In the genomic region with DNA sequence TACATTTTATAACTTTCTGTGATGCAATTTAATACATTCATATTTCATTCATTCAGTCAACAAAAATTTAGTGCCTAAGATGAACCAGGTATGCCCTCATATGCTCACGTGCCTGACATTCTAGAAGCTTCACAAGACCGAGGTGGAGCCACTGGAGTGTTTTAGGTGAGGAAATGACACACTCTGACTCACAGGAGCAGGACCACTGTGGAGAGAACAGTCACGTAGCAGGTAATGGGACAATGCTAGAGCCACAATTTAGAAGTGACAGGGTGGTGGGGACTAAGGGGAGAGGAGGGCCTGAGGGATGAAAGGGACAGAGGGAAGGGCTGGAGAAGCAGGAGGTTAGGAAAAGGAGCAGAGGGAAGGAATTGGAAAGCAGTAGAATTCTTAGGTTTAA, we compare ENCODE assay signal across 14 cellular contexts. TPM values are rescaled to one million over a fixed set of nuclear protein-coding genes. Genes with fewer than 3 reads are reported as not detected.
DNase-seq lines count a peak whose midpoint lies in the region; ATAC-seq and TF ChIP-seq lines count a peak whose summit lies in the region.
"Had no signal": no experiment of that assay in that cellular context is flagged by ENCODE, and none has a peak within 500 bp of the region (broad histone marks: within the 10 kb centered on the region; RNA-seq: fewer than 3 reads in every experiment).

No MANE protein-coding gene starts in this region.

- ATAC-seq in GM19351 (IDR thresholded peaks at IDR 0.05; ENCODE audit: unreplicated experiment) (no peak), GM18511 (IDR thresholded peaks at IDR 0.05; ENCODE audit: unreplicated experiment) (no peak)
- ATAC-seq: WTC11 had no signal

- no peak overlapping the region for H3K4me3 ChIP-seq in epithelial cell of esophagus (ENCODE audit: low read length)
- H3K4me3 ChIP-seq: SJSA1 had no signal

- DNase-seq in stimulated activated CD4-positive, alpha-beta T cell treated with anti-CD3 and anti-CD28 coated beads, Interleukin-2, amount 100 ng/mL, for 4 hours (ENCODE audit: low read depth): peak; percentile 44
- DNase-seq in stimulated activated CD4-positive, alpha-beta T cell treated with anti-CD3 and anti-CD28 coated beads, Interleukin-12 subunit alpha, Interleukin-12 subunit beta, amount 100 ng/mL, for 4 hours: no peak
- DNase-seq in activated CD4-positive, alpha-beta T cell treated with anti-CD3 and anti-CD28 coated beads, Interleukin-2, amount 10 ng/mL, durations not matched to agents 7 days and 5 days: no peak
- DNase-seq in epithelial cell of esophagus (ENCODE audit: low read depth) (peak; percentile 85), NCI-H774 (lab: John Stamatoyannopoulos, UW) (no peak), amygdala (lab: John Stamatoyannopoulos, UW) (no peak)
- DNase-seq: amniotic stem cell, foreskin melanocyte, kidney glomerular epithelial cell, NCI-H1092 treated with DMSO at 0.1 percent for 48 hours had no signal

- H3K9me3 Mint-ChIP-seq in activated CD4-positive, alpha-beta T cell treated with anti-CD3 and anti-CD28 coated beads, Interleukin-2, amount 10 ng/mL, durations not matched to agents 7 days and 5 days: no peaks in the 10 kb centered on the region

- peak overlapping the region; percentile 31 for H3K4me3 Mint-ChIP-seq in activated CD4-positive, alpha-beta T cell treated with anti-CD3 and anti-CD28 coated beads, Interleukin-2, amount 10 ng/mL, durations not matched to agents 7 days and 5 days

- CTCF ChIA-PET in activated CD4-positive, alpha-beta T cell treated with anti-CD3 and anti-CD28 coated beads, Interleukin-2, amount 10 ng/mL, durations not matched to agents 7 days and 5 days (lab: Charles Lee): no interaction called here

- peak overlapping the region; percentile 41 for H3K27ac Mint-ChIP-seq in activated CD4-positive, alpha-beta T cell treated with anti-CD3 and anti-CD28 coated beads, Interleukin-2, amount 10 ng/mL, durations not matched to agents 7 days and 5 days
- H3K27ac Mint-ChIP-seq: WTC11 had no signal

- H3K36me3 Mint-ChIP-seq in activated CD4-positive, alpha-beta T cell treated with anti-CD3 and anti-CD28 coated beads, Interleukin-2, amount 10 ng/mL, durations not matched to agents 7 days and 5 days (ENCODE audit: low read depth): peaks cover 16% of the 10 kb centered on the region
- H3K36me3 Mint-ChIP-seq: WTC11 had no signal

- H3K4me1 Mint-ChIP-seq in activated CD4-positive, alpha-beta T cell treated with anti-CD3 and anti-CD28 coated beads, Interleukin-2, amount 10 ng/mL, durations not matched to agents 7 days and 5 days: peaks cover 41% of the 10 kb centered on the region

- TF ChIP-seq CTCF in epithelial cell of esophagus (IDR thresholded peaks at IDR 0.05; ENCODE audit: insufficient read depth, low read depth, low read length, missing control alignments): no peak

- H3K27me3 Mint-ChIP-seq in activated CD4-positive, alpha-beta T cell treated with anti-CD3 and anti-CD28 coated beads, Interleukin-2, amount 10 ng/mL, durations not matched to agents 7 days and 5 days: peaks cover 11% of the 10 kb centered on the region

- POLR2A ChIA-PET in activated CD4-positive, alpha-beta T cell treated with anti-CD3 and anti-CD28 coated beads, Interleukin-2, amount 10 ng/mL, durations not matched to agents 7 days and 5 days (lab: Charles Lee): no interaction called here

RNA-seq across cellular contexts. Expression of a gene that starts 17.6 kb away (rescaled TPM):
- 1,000 to 10,000 TPM; 1,667 to 1,766 TPM for total RNA-seq in activated CD4-positive, alpha-beta T cell treated with anti-CD3 and anti-CD28 coated beads, Interleukin-2, amount 10 ng/mL, durations not matched to agents 7 days and 5 days

Comparison
In these comparisons a context has a peak if more than half of its experiments do, and no peak if none do; other contexts are left out.
1. DNase-seq: peak in stimulated activated CD4-positive, alpha-beta T cell treated with anti-CD3 and anti-CD28 coated beads, Interleukin-2, amount 100 ng/mL, for 4 hours (single experiment) and epithelial cell of esophagus (single experiment); none in stimulated activated CD4-positive, alpha-beta T cell treated with anti-CD3 and anti-CD28 coated beads, Interleukin-12 subunit alpha, Interleukin-12 subunit beta, amount 100 ng/mL, for 4 hours (single experiment), activated CD4-positive, alpha-beta T cell treated with anti-CD3 and anti-CD28 coated beads, Interleukin-2, amount 10 ng/mL, durations not matched to agents 7 days and 5 days (single experiment), NCI-H774 (single experiment) and amygdala (0 of 56).